ENCODE assay signal across 8 cellular contexts in genomic region chr16:69567031-69567680, GRCh38. TPM values are rescaled to one million over a fixed set of nuclear protein-coding genes. Genes with fewer than 3 reads are reported as not detected.
DNase-seq lines count a peak whose midpoint lies in the region; ATAC-seq and TF ChIP-seq lines count a peak whose summit lies in the region.

No MANE protein-coding gene starts in this region.

- H3K9me3 ChIP-seq in heart right ventricle (no peaks in the 10 kb centered on the region), SJCRH30 (replicated peaks) (no peaks in the 10 kb centered on the region), tibial nerve (no peaks in the 10 kb centered on the region)

- peak overlapping the region; percentile 96 for H3K27ac Mint-ChIP-seq in dendritic cell treated with granulocyte-macrophage colony-stimulating factor and Interleukin-4, amounts not matched to agents 40 ng/mL and 50 ng/mL, for 4 days
- peak overlapping the region; percentile 99 for H3K27ac Mint-ChIP-seq in memory B cell

- H3K36me3 Mint-ChIP-seq in dendritic cell treated with granulocyte-macrophage colony-stimulating factor and Interleukin-4, amounts not matched to agents 40 ng/mL and 50 ng/mL, for 4 days (ENCODE audit: low read depth), result peaks cover 9% of the 10 kb centered on the region
- no peaks in the 10 kb centered on the region for H3K36me3 Mint-ChIP-seq in memory B cell

- H3K36me3 ChIP-seq in heart right ventricle (peaks cover 0 to 18% (median 0%) of the 10 kb centered on the region in 9 donors), SJCRH30 (no peaks in the 10 kb centered on the region; the same call in 1 of the 2 replicates), tibial nerve (no peaks in the 10 kb centered on the region)

- H3K4me1 ChIP-seq in heart right ventricle, result peaks cover 2 to 59% (median 47%) of the 10 kb centered on the region in 9 donors
- no peaks in the 10 kb centered on the region for H3K4me1 ChIP-seq in SJCRH30
- H3K4me1 ChIP-seq in tibial nerve, result peaks cover 0 to 61% (median 37%) of the 10 kb centered on the region in 4 donors

- H3K27ac ChIP-seq in heart right ventricle (peak overlapping the region; percentile 96 to 100 (median 98)), SJCRH30 (peak overlapping the region; percentile 47), tibial nerve (peak overlapping the region; percentile 96 to 100 (median 96))

- TF ChIP-seq POLR2A in tibial nerve (IDR thresholded peaks at IDR 0.05), result no peak

- 0 to 1% methylated on average over 7 of the region's 7 CpGs for WGBS in heart right ventricle, 2 donors
- 0% methylated on average over 7 of the region's 7 CpGs for WGBS in tibial nerve, 2 donors

- DNase-seq in heart right ventricle (no peak), cardiac septum (ENCODE audit: low spot score) (no peak), SJCRH30 (no peak), memory B cell (ENCODE audit: low spot score in 2 of 2) (peak; percentile 20 to 28), tibial nerve (ENCODE audit: low spot score in 2 of 2) (no peak)

- intact Hi-C loops in heart right ventricle (cut with DNase I), result loop anchor here in 7 of 10 donors (2.0 to 10.0 kb wide), 7 partner anchors 50 to 170 kb away; partner anchors contain the start of gene CYB5B (in 2 of the 7)
- intact Hi-C loops in cardiac septum (cut with DNase I), result loop anchor here (5.0 kb wide), 1 partner anchor 170 kb away; no protein-coding TSS in a partner anchor
- intact Hi-C loops in dendritic cell treated with granulocyte-macrophage colony-stimulating factor and Interleukin-4, amounts not matched to agents 40 ng/mL and 50 ng/mL, for 4 days (cut with micrococcal nuclease), result no loop called here

- H3K4me3 ChIP-seq in heart right ventricle (peak overlapping the region; percentile 75 to 97 (median 90)), SJCRH30 (peak overlapping the region; percentile 100), tibial nerve (peak overlapping the region; percentile 75 to 99 (median 88))

- peak overlapping the region; percentile 97 for H3K4me3 Mint-ChIP-seq in dendritic cell treated with granulocyte-macrophage colony-stimulating factor and Interleukin-4, amounts not matched to agents 40 ng/mL and 50 ng/mL, for 4 days
- peak overlapping the region; percentile 95 for H3K4me3 Mint-ChIP-seq in memory B cell

- H3K27me3 Mint-ChIP-seq in dendritic cell treated with granulocyte-macrophage colony-stimulating factor and Interleukin-4, amounts not matched to agents 40 ng/mL and 50 ng/mL, for 4 days, result peaks cover 2% of the 10 kb centered on the region
- no peaks in the 10 kb centered on the region for H3K27me3 Mint-ChIP-seq in memory B cell

- H3K9me3 Mint-ChIP-seq in dendritic cell treated with granulocyte-macrophage colony-stimulating factor and Interleukin-4, amounts not matched to agents 40 ng/mL and 50 ng/mL, for 4 days, result no peaks in the 10 kb centered on the region
- no peaks in the 10 kb centered on the region for H3K9me3 Mint-ChIP-seq in memory B cell

- peak in 3 of 9 donors; percentile 11 to 20 (median 13) for TF ChIP-seq CTCF in heart right ventricle (IDR thresholded peaks at IDR 0.05)
- peak in 1 of 5 experiments; percentile 16 for TF ChIP-seq CTCF in tibial nerve (IDR thresholded peaks at IDR 0.05)

- ATAC-seq in heart right ventricle (peak in 5 of 8 donors; percentile 0 to 28 (median 6)), memory B cell (ENCODE audit: low read depth) (peak; percentile 7), GM18517 (IDR thresholded peaks at IDR 0.05; ENCODE audit: unreplicated experiment) (no peak), GM21619 (IDR thresholded peaks at IDR 0.05; ENCODE audit: unreplicated experiment) (no peak)

- peaks cover 34% of the 10 kb centered on the region for H3K4me1 Mint-ChIP-seq in dendritic cell treated with granulocyte-macrophage colony-stimulating factor and Interleukin-4, amounts not matched to agents 40 ng/mL and 50 ng/mL, for 4 days (ENCODE audit: low read depth)
- H3K4me1 Mint-ChIP-seq in memory B cell, result peaks cover 22% of the 10 kb centered on the region

- TF ChIP-seq EP300 in tibial nerve (IDR thresholded peaks at IDR 0.05), result no peak

- H3K27me3 ChIP-seq in heart right ventricle (no peaks in the 10 kb centered on the region), SJCRH30 (no peaks in the 10 kb centered on the region), tibial nerve (no peaks in the 10 kb centered on the region)

RNA-seq across cellular contexts. Expression of gene NFAT5, which starts 1.4 kb away (rescaled TPM):
- total RNA-seq in heart right ventricle (10 to 100 TPM; 14.6 to 23.7 (median 21.5) TPM), cardiac septum (28.5 TPM), tibial nerve (10 to 100 TPM; 53.2 to 61.4 (median 57.5) TPM)
- 1 to 10 TPM; 1.7 to 5.6 TPM for polyA plus RNA-seq in heart right ventricle
- 5.6 and 5.7 TPM in 2 replicates for total RNA-seq in SJCRH30 (2014; rRNA removed; shearing (Covaris generic))

Comparison
In these comparisons a context has a peak if more than half of its experiments do, and no peak if none do; other contexts are left out.
1. ATAC-seq: peak in heart right ventricle (5 of 8) and memory B cell (single experiment); none in GM18517 (single experiment) and GM21619 (single experiment).
2. DNase-seq: peak in memory B cell (2 of 2); none in heart right ventricle (0 of 2), cardiac septum (single experiment), SJCRH30 (0 of 2) and tibial nerve (0 of 2).
3. H3K27ac ChIP-seq: peak in every context shown above with its lines; median percentile 98 in heart right ventricle; 96 in tibial nerve; 47 in SJCRH30.
4. Peak in every context shown above with its lines, with median percentiles within 50 percentile points of each other: H3K4me3 ChIP-seq.